Comparison of ENCODE assay signal across 14 cellular contexts in the genomic region with DNA sequence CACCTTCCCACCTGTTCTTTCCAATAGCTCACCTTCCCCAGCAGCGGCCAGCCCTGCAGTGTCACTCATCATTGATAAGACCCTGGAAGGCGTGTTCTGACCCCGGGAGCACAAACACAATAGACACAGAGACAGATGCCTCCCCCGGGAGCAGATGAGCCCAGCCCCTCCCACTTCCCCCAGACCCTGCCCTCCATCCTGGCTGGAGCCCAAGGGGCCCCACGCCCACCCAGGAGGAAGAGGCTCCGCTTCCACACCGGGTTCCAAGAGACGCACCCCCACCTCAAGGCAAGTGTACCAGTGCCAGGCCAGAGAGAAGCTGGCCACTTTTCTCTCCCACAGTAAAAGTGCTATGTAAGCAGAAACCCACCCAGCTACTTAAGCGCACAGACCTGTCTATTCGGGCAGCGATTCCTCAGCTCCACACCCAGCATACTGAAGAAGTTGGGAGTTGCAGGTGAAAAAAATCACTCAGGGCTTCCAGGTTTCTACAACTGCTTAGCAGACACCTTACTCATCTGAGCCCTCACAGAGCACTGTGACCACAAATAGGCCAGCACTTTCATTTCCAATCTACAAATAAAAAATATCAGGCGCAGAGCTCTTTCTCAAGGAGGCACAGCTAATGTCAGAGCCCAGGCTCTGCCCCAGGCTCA.
A peak's percentile ranks its signal among the peaks of the same experiment; 100 is the strongest.
DNase-seq lines count a peak whose midpoint lies in the region; ATAC-seq and TF ChIP-seq lines count a peak whose summit lies in the region.
"Had no signal": no experiment of that assay in that cellular context is flagged by ENCODE, and none has a peak within 500 bp of the region (broad histone marks: within the 10 kb centered on the region; RNA-seq: fewer than 3 reads in every experiment).

No MANE protein-coding gene starts in this region.

- ATAC-seq in left lobe of liver (peak; percentile 23), GM19467 (IDR thresholded peaks at IDR 0.05; ENCODE audit: unreplicated experiment) (no peak), HG02798 (IDR thresholded peaks at IDR 0.05; ENCODE audit: poor library complexity, unreplicated experiment) (no peak), HG02571 (IDR thresholded peaks at IDR 0.05; ENCODE audit: unreplicated experiment) (no peak)
- ATAC-seq: GM12878; natural killer cell treated with Interleukin-12 subunit alpha and Interleukin-12 subunit beta and Interleukin-15 and Interleukin-18, amount 100 ng/mL, for 72 hours; stimulated activated effector memory CD8-positive, alpha-beta T cell treated with anti-CD3 and anti-CD28 coated beads, Interleukin-12 subunit alpha, Interleukin-12 subunit beta, amount 100 ng/mL, for 72 hours; WTC11 had no signal

- H3K27me3 ChIP-seq in mammary epithelial cell (ENCODE audit: insufficient read depth, low read length), result no peaks in the 10 kb centered on the region
- peaks cover 0 to 14% (median 0%) of the 10 kb centered on the region in 5 donors for H3K27me3 ChIP-seq in subcutaneous abdominal adipose tissue (ENCODE audit: control insufficient read depth in 5 of 5, insufficient read depth in 4 of 5, low read length in 5 of 5)

- H3K9me3 ChIP-seq in mammary epithelial cell (replicated peaks; ENCODE audit: insufficient read depth, low read length) (no peaks in the 10 kb centered on the region), subcutaneous abdominal adipose tissue (ENCODE audit: control insufficient read depth in 5 of 5, low read length in 5 of 5) (no peaks in the 10 kb centered on the region)

- dilution Hi-C loops in mammary epithelial cell (cut with HindIII; ENCODE audit: low sequenced_read_pairs), result no loop called here

- H3K79me2 ChIP-seq in mammary epithelial cell (ENCODE audit: insufficient read depth, low read length), result no peaks in the 10 kb centered on the region

- CTCF ChIA-PET in mammary epithelial cell (lab: Charles Lee; ENCODE audit: low non-redundant PET), result no interaction called here

- H3K4me3 ChIP-seq in mammary epithelial cell (replicated peaks in 1 of 3; ENCODE audit: insufficient read depth in 1 of 3, low read depth in 2 of 3, low read length in 3 of 3), result no peak overlapping the region
- H3K4me3 ChIP-seq in subcutaneous abdominal adipose tissue (ENCODE audit: low read depth in 1 of 5, low read length in 5 of 5), result no peak overlapping the region
- H3K4me3 ChIP-seq: GM12878 had no signal

- TF ChIP-seq CTCF in mammary epithelial cell (conservative IDR thresholded peaks at IDR 0.05 in 1 of 2, IDR thresholded peaks at IDR 0.05 in 1 of 2; ENCODE audit: extremely low read depth in 1 of 2, insufficient read depth in 1 of 2, low read depth in 1 of 2, low read length in 2 of 2), result no peak

- H3K27ac ChIP-seq in mammary epithelial cell (ENCODE audit: insufficient read depth, low read depth, low read length), result peak overlapping the region; percentile 3
- H3K27ac ChIP-seq in subcutaneous abdominal adipose tissue (ENCODE audit: low read depth, low read length), result peak overlapping the region; percentile 68

- BruUV-seq in mammary epithelial cell (replicated peaks; lab: Mats Ljungman, UMichigan), result no TSS peak

- no peaks in the 10 kb centered on the region for H4K20me1 ChIP-seq in mammary epithelial cell (ENCODE audit: insufficient read depth, low read length)

- H3K9ac ChIP-seq in mammary epithelial cell (ENCODE audit: insufficient read depth, low read length), result no peak overlapping the region
- H3K9ac ChIP-seq in subcutaneous abdominal adipose tissue (ENCODE audit: low read length in 5 of 5), result no peak overlapping the region

- H3K36me3 ChIP-seq in mammary epithelial cell (ENCODE audit: insufficient read depth, low read length), result no peaks in the 10 kb centered on the region
- H3K36me3 ChIP-seq in subcutaneous abdominal adipose tissue (ENCODE audit: control insufficient read depth in 5 of 5, insufficient read depth in 5 of 5, low read length in 5 of 5), result no peaks in the 10 kb centered on the region

- WGBS in mammary epithelial cell (ENCODE audit: low coverage, missing lambda C conversion rate), result 56% methylated on average over 8 of the region's 12 CpGs

- H3K4me2 ChIP-seq in mammary epithelial cell (ENCODE audit: insufficient read depth, low read depth, low read length), result no peak overlapping the region

- H2AFZ ChIP-seq in mammary epithelial cell (ENCODE audit: low read depth, low read length), result peak overlapping the region; percentile 40

- intact Hi-C loops in mammary epithelial cell (cut with micrococcal nuclease), result loop anchor here (10.0 kb wide), 1 partner anchor 88 kb away; no protein-coding TSS in a partner anchor

- peaks cover 22% of the 10 kb centered on the region for H3K4me1 ChIP-seq in mammary epithelial cell (ENCODE audit: insufficient read depth, low read length)
- peaks cover 0 to 37% (median 10%) of the 10 kb centered on the region in 5 donors for H3K4me1 ChIP-seq in subcutaneous abdominal adipose tissue (ENCODE audit: control insufficient read depth in 5 of 5, insufficient read depth in 5 of 5, low read length in 5 of 5)

- in situ Hi-C loops in mammary epithelial cell (cut with MboI; ENCODE audit: low sequenced_read_pairs in 2 of 2), result no loop called here

- peak; percentile 11 for DNase-seq in LHCN-M2 (ENCODE audit: low read depth)
- DNase-seq in mammary epithelial cell, result peak; percentile 6
- DNase-seq in left lobe of liver (ENCODE audit: low spot score), result peak; percentile 41
- no peak for DNase-seq in NCI-H1694 (lab: John Stamatoyannopoulos, UW)
- DNase-seq: anterior cingulate cortex, SIG-M5 had no signal
